ENCODE assay signal across 19 cellular contexts in the genomic region with DNA sequence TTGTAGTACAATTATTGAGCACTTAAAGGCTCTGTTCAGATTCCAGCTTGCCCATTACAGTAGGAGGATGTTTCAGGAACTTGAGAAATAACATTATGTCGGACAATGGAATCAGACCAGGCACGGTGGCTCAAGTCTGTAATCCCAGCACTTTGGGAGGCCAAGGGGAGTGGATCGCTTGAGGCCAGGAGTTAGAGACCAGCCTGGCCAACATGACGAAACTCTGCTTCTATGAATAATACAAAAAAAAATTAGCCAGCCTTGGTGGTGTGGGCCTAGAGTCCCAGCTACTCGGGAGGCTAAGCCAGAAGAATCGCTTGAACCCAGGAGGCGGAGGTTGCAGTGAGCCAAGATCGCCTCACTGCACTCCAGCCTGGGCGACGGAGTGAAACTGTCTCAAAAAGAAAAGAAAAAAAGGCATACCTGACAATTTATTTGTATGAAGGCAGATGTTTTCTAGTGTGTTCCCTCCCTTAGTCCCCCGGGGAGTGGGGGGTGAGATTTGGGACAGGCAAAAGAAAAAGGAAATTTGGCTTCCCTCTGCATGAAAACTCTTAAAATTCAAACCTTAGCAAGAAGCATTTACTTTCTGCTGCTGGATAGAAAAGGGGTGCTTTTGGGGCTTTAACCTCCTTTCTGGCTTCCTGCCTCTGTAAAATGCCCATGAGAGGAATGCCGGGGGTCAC. TPM values are rescaled to one million over a fixed set of nuclear protein-coding genes. Genes with fewer than 3 reads are reported as not detected.
DNase-seq lines count a peak whose midpoint lies in the region; ATAC-seq, FAIRE-seq and TF ChIP-seq lines count a peak whose summit lies in the region.
"Had no signal": no experiment of that assay in that cellular context is flagged by ENCODE, and none has a peak within 500 bp of the region (broad histone marks: within the 10 kb centered on the region; RNA-seq: fewer than 3 reads in every experiment).

No MANE protein-coding gene starts in this region.

- intact Hi-C loops in activated naive CD4-positive, alpha-beta T cell treated with anti-CD3 and anti-CD28 coated beads for 36 hours (cut with micrococcal nuclease): no loop called here

- peak overlapping the region; percentile 35 to 41; a peak in 3 of 4 replicates for H3K4me2 ChIP-seq in H1 (ENCODE audit: insufficient read depth in 1 of 2, low read depth in 2 of 2, low read length in 2 of 2)

- no peaks in the 10 kb centered on the region for H4K20me1 ChIP-seq in H1 (replicated peaks in 1 of 2; ENCODE audit: control insufficient read depth in 1 of 2, insufficient read depth in 2 of 2, low read length in 2 of 2)

- no peak for TF ChIP-seq EP300 in H1 (IDR thresholded peaks at IDR 0.05; ENCODE audit: borderline replicate concordance in 1 of 2, low read depth in 2 of 2, low read length in 2 of 2)

- H3K27me3 Mint-ChIP-seq in activated naive CD4-positive, alpha-beta T cell treated with anti-CD3 and anti-CD28 coated beads, Interleukin-2, amount 50 U/mL, for 24 hours: peaks cover 34% of the 10 kb centered on the region
- peaks cover 55% of the 10 kb centered on the region for H3K27me3 Mint-ChIP-seq in activated naive CD4-positive, alpha-beta T cell treated with anti-CD3 and anti-CD28 coated beads for 36 hours (ENCODE audit: low read depth)
- H3K27me3 Mint-ChIP-seq in memory B cell (peaks cover 1% of the 10 kb centered on the region), type B pancreatic cell (peaks cover 3% of the 10 kb centered on the region)
- H3K27me3 Mint-ChIP-seq: stimulated activated memory B cell treated with anti-CD40 and anti-IgM and Interleukin-4, amounts not matched to agents 10 μg/mL and 1 μg/mL and 100 μg/mL, for 72 hours had no signal

- no peak overlapping the region for H3K14ac ChIP-seq in H1 (ENCODE audit: insufficient read length)

- peak overlapping the region; percentile 9 for H2BK120ac ChIP-seq in H1 (replicated peaks; ENCODE audit: low read depth, low read length)

- H3K4me3 ChIP-seq in H1 (ENCODE audit: extremely low read depth in 1 of 4, insufficient read depth in 2 of 4, low read depth in 3 of 4, low read length in 4 of 4): peak overlapping the region in 1 of 4 experiments; percentile 18; a peak in 1 of 8 replicates
- H3K4me3 ChIP-seq: left lung, Peyer's patch, upper lobe of right lung had no signal

- H3K56ac ChIP-seq in H1 (replicated peaks; ENCODE audit: insufficient read length, low read depth, low read length): peak overlapping the region; percentile 48

- H3K36me3 ChIP-seq in H1 (ENCODE audit: control insufficient read depth in 2 of 4, insufficient read depth in 4 of 4, low read length in 3 of 4): no peaks in the 10 kb centered on the region
- H3K36me3 ChIP-seq: left lung, Peyer's patch, upper lobe of right lung had no signal

- no peaks in the 10 kb centered on the region for H3K79me1 ChIP-seq in H1 (ENCODE audit: low read depth, low read length)

- ATAC-seq in memory B cell (ENCODE audit: low read depth): no peak
- ATAC-seq: activated T-cell treated with anti-CD3 and anti-CD28 coated beads, Interleukin-2, amount 50 U/mL, for 4 hours; effector memory CD8-positive, alpha-beta T cell; left lung; stimulated activated memory B cell treated with anti-CD40 and anti-IgM and Interleukin-4, amounts not matched to agents 10 μg/mL and 1 μg/mL and 100 μg/mL, for 72 hours; upper lobe of right lung had no signal

- H3K4me1 Mint-ChIP-seq in activated naive CD4-positive, alpha-beta T cell treated with anti-CD3 and anti-CD28 coated beads, Interleukin-2, amount 50 U/mL, for 24 hours: peaks cover 7% of the 10 kb centered on the region
- peaks cover 6% of the 10 kb centered on the region for H3K4me1 Mint-ChIP-seq in activated naive CD4-positive, alpha-beta T cell treated with anti-CD3 and anti-CD28 coated beads for 36 hours (ENCODE audit: low read depth)
- peaks cover 11% of the 10 kb centered on the region for H3K4me1 Mint-ChIP-seq in memory B cell
- peaks cover 31% of the 10 kb centered on the region for H3K4me1 Mint-ChIP-seq in type B pancreatic cell (ENCODE audit: unreplicated experiment)
- H3K4me1 Mint-ChIP-seq: activated CD4-positive, alpha-beta memory T cell treated with anti-CD3 and anti-CD28 coated beads, Interleukin-2, amount 10 ng/mL, durations not matched to agents 7 days and 5 days had no signal

- H3K23me2 ChIP-seq in H1 (ENCODE audit: low read depth, low read length): no peaks in the 10 kb centered on the region; the same call in 1 of the 2 replicates

- 70% methylated on average over 12 of the region's 12 CpGs; no CpG with 5 or more reads in 1 of the 2 experiments for WGBS in H1 (ENCODE audit: extremely low coverage in 1 of 2, insufficient coverage in 1 of 2, insufficient read length in 1 of 2, insufficient replicate concordance in 2 of 2, low coverage in 1 of 2, low lambda C conversion rate in 2 of 2, missing lambda C conversion rate in 1 of 2), 2 experiments

- no peak for FAIRE-seq in H1 (lab: Jason Lieb, UNC)

- no peak for TF ChIP-seq POLR2A in H1 (IDR thresholded peaks at IDR 0.05; ENCODE audit: control extremely low read depth in 1 of 2, low read depth in 2 of 2, low read length in 2 of 2)

- H2BK15ac ChIP-seq in H1 (ENCODE audit: low read length): no peak overlapping the region; the same call in 1 of the 2 replicates

- H4K91ac ChIP-seq in H1 (replicated peaks; ENCODE audit: insufficient read length, low read length): no peak overlapping the region

- H3K27ac Mint-ChIP-seq in activated naive CD4-positive, alpha-beta T cell treated with anti-CD3 and anti-CD28 coated beads, Interleukin-2, amount 50 U/mL, for 24 hours: peak overlapping the region; percentile 43
- no peak overlapping the region for H3K27ac Mint-ChIP-seq in activated naive CD4-positive, alpha-beta T cell treated with anti-CD3 and anti-CD28 coated beads for 36 hours
- H3K27ac Mint-ChIP-seq in memory B cell (peak overlapping the region; percentile 12), type B pancreatic cell (peak overlapping the region; percentile 82)
- H3K27ac Mint-ChIP-seq: activated CD4-positive, alpha-beta memory T cell treated with anti-CD3 and anti-CD28 coated beads, Interleukin-2, amount 10 ng/mL, durations not matched to agents 7 days and 5 days; effector memory CD8-positive, alpha-beta T cell; stimulated activated memory B cell treated with anti-CD40 and anti-IgM and Interleukin-4, amounts not matched to agents 10 μg/mL and 1 μg/mL and 100 μg/mL, for 72 hours had no signal

- no peak overlapping the region for H3K4ac ChIP-seq in H1 (replicated peaks; ENCODE audit: insufficient read length, low read depth, low read length)

- no peak overlapping the region for H3K4me3 Mint-ChIP-seq in activated naive CD4-positive, alpha-beta T cell treated with anti-CD3 and anti-CD28 coated beads, Interleukin-2, amount 50 U/mL, for 24 hours
- no peak overlapping the region for H3K4me3 Mint-ChIP-seq in activated naive CD4-positive, alpha-beta T cell treated with anti-CD3 and anti-CD28 coated beads for 36 hours
- no peak overlapping the region for H3K4me3 Mint-ChIP-seq in memory B cell
- peak overlapping the region; percentile 38 for H3K4me3 Mint-ChIP-seq in type B pancreatic cell
- H3K4me3 Mint-ChIP-seq: activated CD4-positive, alpha-beta memory T cell treated with anti-CD3 and anti-CD28 coated beads, Interleukin-2, amount 10 ng/mL, durations not matched to agents 7 days and 5 days; activated T-cell treated with anti-CD3 and anti-CD28 coated beads, Interleukin-2, amount 50 U/mL, for 4 hours; central memory CD8-positive, alpha-beta T cell; effector memory CD8-positive, alpha-beta T cell; stimulated activated memory B cell treated with anti-CD40 and anti-IgM and Interleukin-4, amounts not matched to agents 10 μg/mL and 1 μg/mL and 100 μg/mL, for 72 hours had no signal

- peak overlapping the region; percentile 53; the same call in 1 of the 2 replicates for H2BK20ac ChIP-seq in H1 (ENCODE audit: low read length)

- no peaks in the 10 kb centered on the region for H3K27me3 ChIP-seq in H1 (replicated peaks in 1 of 4; ENCODE audit: control insufficient read depth in 3 of 4, extremely low read depth in 1 of 4, insufficient read depth in 3 of 4, low read length in 3 of 4)
- H3K27me3 ChIP-seq: Peyer's patch had no signal

- no peak overlapping the region for H2AFZ ChIP-seq in H1 (ENCODE audit: low read length)

- no peak overlapping the region for H4K8ac ChIP-seq in H1 (ENCODE audit: extremely low read depth, insufficient read depth, low read length)

- peaks cover 10 to 34% (median 32%) of the 10 kb centered on the region in 4 experiments; a peak in 6 of 7 replicates for H3K4me1 ChIP-seq in H1 (replicated peaks in 1 of 4; ENCODE audit: control insufficient read depth in 3 of 4, insufficient read depth in 4 of 4, low read length in 3 of 4)
- H3K4me1 ChIP-seq: left lung, upper lobe of right lung had no signal

- CTCF ChIA-PET in activated naive CD4-positive, alpha-beta T cell treated with anti-CD3 and anti-CD28 coated beads for 36 hours (lab: Charles Lee): interaction anchor here (1.2 kb wide), 1 partner anchor 232 kb away, joined by 3 read pairs; no protein-coding TSS in a partner anchor
- CTCF ChIA-PET in H1 (lab: Charles Lee; ENCODE audit: partially characterized antibody): interaction anchor here (0.7 to 4.6 kb wide), 6 partner anchors 16 to 208 kb away, joined by 3 to 16 read pairs (median 3); no protein-coding TSS in a partner anchor

- no peak for DNase-seq in activated naive CD4-positive, alpha-beta T cell treated with anti-CD3 and anti-CD28 coated beads for 36 hours
- DNase-seq in H1 (ENCODE audit: low read depth in 1 of 2, low spot score in 2 of 2) (no peak), memory B cell (ENCODE audit: low spot score in 2 of 2) (no peak), type B pancreatic cell (ENCODE audit: extremely low spot score, unreplicated experiment) (no peak), NCI-H187 treated with DMSO at 0.1 percent for 48 hours (lab: John Stamatoyannopoulos, UW) (no peak)
- no peak for DNase-seq in activated CD8-positive, alpha-beta memory T cell treated with anti-CD3 and anti-CD28 coated beads for 24 hours
- no peak for DNase-seq in activated naive CD4-positive, alpha-beta T cell (lab: John Stamatoyannopoulos, UW)
- DNase-seq: activated CD4-positive, alpha-beta memory T cell treated with anti-CD3 and anti-CD28 coated beads, Interleukin-2, amount 10 ng/mL, durations not matched to agents 7 days and 5 days; activated T-cell treated with anti-CD3 and anti-CD28 coated beads, Interleukin-2, amount 50 U/mL, for 4 hours; effector memory CD8-positive, alpha-beta T cell; left lung; NCI-H1417 treated with DMSO at 0.1 percent for 48 hours; NCI-H2171 treated with DMSO at 0.1 percent for 48 hours; Peyer's patch; posterior cingulate gyrus; upper lobe of right lung had no signal

- no peak overlapping the region for H2AK5ac ChIP-seq in H1 (ENCODE audit: low read depth, low read length)

- H3K23ac ChIP-seq in H1 (ENCODE audit: insufficient read length): no peak overlapping the region

- no peaks in the 10 kb centered on the region for H3K36me3 Mint-ChIP-seq in activated naive CD4-positive, alpha-beta T cell treated with anti-CD3 and anti-CD28 coated beads, Interleukin-2, amount 50 U/mL, for 24 hours
- H3K36me3 Mint-ChIP-seq in activated naive CD4-positive, alpha-beta T cell treated with anti-CD3 and anti-CD28 coated beads for 36 hours (ENCODE audit: low read depth): no peaks in the 10 kb centered on the region
- H3K36me3 Mint-ChIP-seq in memory B cell (no peaks in the 10 kb centered on the region), type B pancreatic cell (no peaks in the 10 kb centered on the region)
- H3K36me3 Mint-ChIP-seq: stimulated activated memory B cell treated with anti-CD40 and anti-IgM and Interleukin-4, amounts not matched to agents 10 μg/mL and 1 μg/mL and 100 μg/mL, for 72 hours had no signal

- TF ChIP-seq CTCF in H1 (IDR thresholded peaks at IDR 0.05; ENCODE audit: control extremely low read depth in 1 of 3, insufficient read depth in 1 of 3, low read depth in 1 of 3, low read length in 3 of 3) (no peak), type B pancreatic cell (conservative IDR thresholded peaks at IDR 0.05) (no peak)

- H2BK5ac ChIP-seq in H1 (ENCODE audit: low read depth, low read length): peak overlapping the region; percentile 86; the same call in 1 of the 2 replicates

- POLR2A ChIA-PET in H1 (lab: Charles Lee; ENCODE audit: partially characterized antibody): interaction anchor here (0.6 to 12.2 kb wide), 13 partner anchors 8 to 327 kb away, joined by 3 to 289 read pairs (median 3); partner anchors contain the start of gene ZNF532

- no peaks in the 10 kb centered on the region for H3K9me3 Mint-ChIP-seq in activated naive CD4-positive, alpha-beta T cell treated with anti-CD3 and anti-CD28 coated beads, Interleukin-2, amount 50 U/mL, for 24 hours
- H3K9me3 Mint-ChIP-seq in activated naive CD4-positive, alpha-beta T cell treated with anti-CD3 and anti-CD28 coated beads for 36 hours: no peaks in the 10 kb centered on the region
- no peaks in the 10 kb centered on the region for H3K9me3 Mint-ChIP-seq in memory B cell
- H3K9me3 Mint-ChIP-seq in type B pancreatic cell: no peaks in the 10 kb centered on the region
- H3K9me3 Mint-ChIP-seq: activated CD4-positive, alpha-beta memory T cell treated with anti-CD3 and anti-CD28 coated beads, Interleukin-2, amount 10 ng/mL, durations not matched to agents 7 days and 5 days; activated T-cell treated with anti-CD3 and anti-CD28 coated beads, Interleukin-2, amount 50 U/mL, for 4 hours; central memory CD8-positive, alpha-beta T cell; effector memory CD8-positive, alpha-beta T cell; stimulated activated memory B cell treated with anti-CD40 and anti-IgM and Interleukin-4, amounts not matched to agents 10 μg/mL and 1 μg/mL and 100 μg/mL, for 72 hours had no signal

- no peaks in the 10 kb centered on the region for H3K9me3 ChIP-seq in H1 (ENCODE audit: insufficient read depth in 2 of 2, low read depth in 1 of 2, low read length in 1 of 2)
- H3K9me3 ChIP-seq: left lung, Peyer's patch, upper lobe of right lung had no signal

- TF ChIP-seq RAD21 in H1 (IDR thresholded peaks at IDR 0.05 in 1 of 2, conservative IDR thresholded peaks at IDR 0.05 in 1 of 2; ENCODE audit: low read depth in 2 of 2, low read length in 2 of 2): no peak

- H3K9ac ChIP-seq in H1 (replicated peaks in 1 of 4; ENCODE audit: extremely low read depth in 1 of 4, low read depth in 3 of 4, low read length in 3 of 4): no peak overlapping the region

- 0 out of 2 replicates have a peak overlapping the region, but pooled peaks have one; percentile 6 for H3K27ac ChIP-seq in H1 (ENCODE audit: low read depth, low read length)
- H3K27ac ChIP-seq: left lung, Peyer's patch, upper lobe of right lung had no signal

- no peak overlapping the region for H3K18ac ChIP-seq in H1 (ENCODE audit: extremely low read depth, low read length)

- H4K5ac ChIP-seq in H1 (ENCODE audit: insufficient read length, low read depth, low read length): no peak overlapping the region

- H2BK12ac ChIP-seq in H1 (ENCODE audit: low read depth, low read length): peak overlapping the region; percentile 98; the same call in 1 of the 2 replicates

- no peaks in the 10 kb centered on the region for H3K79me2 ChIP-seq in H1 (ENCODE audit: control insufficient read depth in 1 of 2, insufficient read depth in 2 of 2, low read length in 2 of 2)

RNA-seq across cellular contexts. Expression of gene ZNF532, which starts 13.8 kb away (rescaled TPM):
- 1 to 10 TPM; 4.0 to 4.3 TPM for total RNA-seq in activated naive CD4-positive, alpha-beta T cell treated with anti-CD3 and anti-CD28 coated beads for 36 hours
- 240 and 241 TPM in 2 replicates for total RNA-seq in H1 (2021; fragmentation: NEBNext Ultra II Directional; extraction: Animal tissue kit (Norgen Biotek cat#: 25700))
- 132 and 143 TPM in 2 replicates for polyA plus RNA-seq in H1 (2011; rRNA removed)
- polyA plus RNA-seq in H1 (2011; cell fraction: cytosol; rRNA removed): 148 TPM
- 482 TPM for polyA plus RNA-seq in H1 (2011; cell fraction: nucleus; rRNA removed)
- polyA plus RNA-seq in H1 (2012, experiment 1 of 2): 101 to 122 TPM (median 117 TPM) in 4 replicates
- 7.5 TPM for polyA plus RNA-seq in H1 (2012, experiment 2 of 2)
- polyA plus RNA-seq in H1 (2013, experiment 1 of 2): 144 TPM
- polyA plus RNA-seq in H1 (2013, experiment 2 of 2): 132 TPM
- 742 and 919 TPM in 2 replicates for polyA minus RNA-seq in H1 (2011; rRNA and poly(A)+ RNA removed)
- 169 TPM for polyA minus RNA-seq in H1 (2011; cell fraction: cytosol; rRNA and poly(A)+ RNA removed)
- 575 TPM for polyA minus RNA-seq in H1 (2011; cell fraction: nucleus; rRNA and poly(A)+ RNA removed)
- total RNA-seq in type B pancreatic cell (ENCODE audit: low replicate concordance): 80.0 and 137 TPM in 2 replicates

Comparison
In these comparisons a context has a peak if more than half of its experiments do, and no peak if none do; other contexts are left out.
1. RNA of gene ZNF532, which starts 13.8 kb away (total RNA-seq): 240 to 241 TPM in H1 and 80.0 to 137 TPM in type B pancreatic cell; 4.0 to 4.3 TPM in activated naive CD4-positive, alpha-beta T cell treated with anti-CD3 and anti-CD28 coated beads for 36 hours; every median in the first group is over 10 times any median in the second.